1 cellular context compared by ENCODE assay signal in the genomic region with DNA sequence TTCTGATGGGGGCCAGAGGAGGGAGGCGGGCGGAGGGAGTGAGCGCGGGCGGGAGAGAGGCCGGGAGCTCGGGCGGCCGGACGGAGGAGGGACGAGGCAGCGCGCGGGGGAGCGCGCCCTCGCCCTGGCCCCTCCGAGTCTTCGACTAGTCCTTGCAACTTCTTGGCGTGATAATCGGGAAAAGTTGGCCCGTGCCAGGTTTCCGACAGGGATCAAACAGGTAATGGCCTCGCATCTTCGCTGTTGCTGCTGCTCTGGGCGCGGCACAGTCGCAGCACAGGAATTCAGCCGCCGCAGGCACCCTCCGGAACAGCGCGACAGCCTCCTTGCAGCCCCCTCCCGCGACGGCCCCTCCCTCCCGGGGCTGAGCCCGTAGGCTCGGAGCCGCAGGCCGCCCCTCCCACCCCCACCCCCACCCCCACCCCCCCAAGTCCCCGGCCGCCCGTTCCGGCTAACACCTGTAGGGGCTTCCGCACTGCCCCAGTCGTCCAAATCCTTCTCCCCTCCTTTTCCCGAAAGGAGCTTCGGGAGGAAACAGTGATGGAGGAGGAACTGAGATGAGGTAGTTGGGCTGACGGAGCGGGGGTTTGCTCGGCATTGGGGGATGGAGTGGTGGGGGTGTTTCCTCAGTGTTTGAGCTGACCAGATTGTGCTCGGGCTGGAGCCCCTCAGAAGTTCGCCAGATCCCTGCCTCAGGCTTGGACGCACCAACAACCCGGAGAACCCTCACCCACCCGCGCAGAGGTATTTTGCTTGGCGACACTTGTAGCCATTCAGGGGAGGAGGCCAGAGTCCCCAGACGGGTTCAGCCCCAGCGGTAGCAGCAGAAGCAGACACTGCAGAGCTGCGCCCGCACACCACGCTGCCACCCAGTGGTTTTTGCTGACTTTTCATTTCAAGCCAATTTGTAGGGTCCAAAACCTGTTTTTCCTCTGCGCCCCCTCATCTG.
TF ChIP-seq lines count a peak whose summit lies in the region.

A gene (minus strand): TSS at position 319 of the 949 bp plus-strand sequence. CDS start 714 bp downstream, outside the sequence.

TF ChIP-seq in SK-N-SH, 30 proteins besides CTCF, POLR2A, EP300 and RAD21:
- TF ChIP-seq YY1 (IDR thresholded peaks at IDR 0.05; ENCODE audit: low read depth) (no peak), FOXM1 (IDR thresholded peaks at IDR 0.05; ENCODE audit: low read depth) (no peak)
TF ChIP-seq in SK-N-SH: peak in this region for 0.
